ENCODE assay signal across 1 cellular context in the genomic region with DNA sequence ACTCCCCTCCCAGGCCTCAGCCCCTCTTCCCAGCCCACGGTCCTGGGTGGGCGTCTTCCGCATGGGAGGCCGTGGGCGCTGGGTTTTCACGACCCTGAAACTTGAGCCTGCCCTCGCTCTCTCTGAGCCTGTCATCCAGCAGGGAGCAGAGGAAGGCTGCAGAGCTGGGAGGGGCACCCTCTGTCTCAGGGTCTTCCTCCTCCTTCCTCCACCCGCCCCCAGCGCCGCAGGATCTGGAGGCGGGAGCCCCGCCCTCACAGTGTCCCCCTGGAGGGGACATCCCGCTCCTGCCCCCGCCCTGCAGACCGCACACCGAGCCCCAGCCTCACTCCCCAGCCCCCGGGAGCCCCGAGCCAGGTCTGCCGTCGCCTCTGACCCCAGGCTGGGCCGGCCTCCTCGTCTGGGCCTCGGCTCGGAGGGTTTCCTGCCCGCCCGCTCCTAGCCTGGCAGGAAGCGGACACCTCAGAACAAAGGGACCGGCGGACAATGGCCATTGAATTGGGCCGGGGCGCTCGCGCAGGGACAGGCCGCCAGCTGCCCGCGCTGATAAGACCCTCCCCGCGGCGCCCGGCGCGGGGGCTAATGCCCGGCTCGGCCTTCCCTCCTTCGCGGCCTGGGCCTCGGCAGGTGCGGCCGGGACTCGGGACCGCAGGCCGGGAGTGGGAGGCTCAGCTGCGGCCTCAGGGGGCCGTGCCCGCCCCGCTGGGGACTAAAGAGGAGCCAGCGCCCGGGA.
TF ChIP-seq lines count a peak whose summit lies in the region.

No MANE protein-coding gene starts in this region.

TF ChIP-seq in GM23338, 12 proteins besides CTCF, POLR2A, EP300 and RAD21 (continued from another document):
- TF ChIP-seq, protein P1, sequence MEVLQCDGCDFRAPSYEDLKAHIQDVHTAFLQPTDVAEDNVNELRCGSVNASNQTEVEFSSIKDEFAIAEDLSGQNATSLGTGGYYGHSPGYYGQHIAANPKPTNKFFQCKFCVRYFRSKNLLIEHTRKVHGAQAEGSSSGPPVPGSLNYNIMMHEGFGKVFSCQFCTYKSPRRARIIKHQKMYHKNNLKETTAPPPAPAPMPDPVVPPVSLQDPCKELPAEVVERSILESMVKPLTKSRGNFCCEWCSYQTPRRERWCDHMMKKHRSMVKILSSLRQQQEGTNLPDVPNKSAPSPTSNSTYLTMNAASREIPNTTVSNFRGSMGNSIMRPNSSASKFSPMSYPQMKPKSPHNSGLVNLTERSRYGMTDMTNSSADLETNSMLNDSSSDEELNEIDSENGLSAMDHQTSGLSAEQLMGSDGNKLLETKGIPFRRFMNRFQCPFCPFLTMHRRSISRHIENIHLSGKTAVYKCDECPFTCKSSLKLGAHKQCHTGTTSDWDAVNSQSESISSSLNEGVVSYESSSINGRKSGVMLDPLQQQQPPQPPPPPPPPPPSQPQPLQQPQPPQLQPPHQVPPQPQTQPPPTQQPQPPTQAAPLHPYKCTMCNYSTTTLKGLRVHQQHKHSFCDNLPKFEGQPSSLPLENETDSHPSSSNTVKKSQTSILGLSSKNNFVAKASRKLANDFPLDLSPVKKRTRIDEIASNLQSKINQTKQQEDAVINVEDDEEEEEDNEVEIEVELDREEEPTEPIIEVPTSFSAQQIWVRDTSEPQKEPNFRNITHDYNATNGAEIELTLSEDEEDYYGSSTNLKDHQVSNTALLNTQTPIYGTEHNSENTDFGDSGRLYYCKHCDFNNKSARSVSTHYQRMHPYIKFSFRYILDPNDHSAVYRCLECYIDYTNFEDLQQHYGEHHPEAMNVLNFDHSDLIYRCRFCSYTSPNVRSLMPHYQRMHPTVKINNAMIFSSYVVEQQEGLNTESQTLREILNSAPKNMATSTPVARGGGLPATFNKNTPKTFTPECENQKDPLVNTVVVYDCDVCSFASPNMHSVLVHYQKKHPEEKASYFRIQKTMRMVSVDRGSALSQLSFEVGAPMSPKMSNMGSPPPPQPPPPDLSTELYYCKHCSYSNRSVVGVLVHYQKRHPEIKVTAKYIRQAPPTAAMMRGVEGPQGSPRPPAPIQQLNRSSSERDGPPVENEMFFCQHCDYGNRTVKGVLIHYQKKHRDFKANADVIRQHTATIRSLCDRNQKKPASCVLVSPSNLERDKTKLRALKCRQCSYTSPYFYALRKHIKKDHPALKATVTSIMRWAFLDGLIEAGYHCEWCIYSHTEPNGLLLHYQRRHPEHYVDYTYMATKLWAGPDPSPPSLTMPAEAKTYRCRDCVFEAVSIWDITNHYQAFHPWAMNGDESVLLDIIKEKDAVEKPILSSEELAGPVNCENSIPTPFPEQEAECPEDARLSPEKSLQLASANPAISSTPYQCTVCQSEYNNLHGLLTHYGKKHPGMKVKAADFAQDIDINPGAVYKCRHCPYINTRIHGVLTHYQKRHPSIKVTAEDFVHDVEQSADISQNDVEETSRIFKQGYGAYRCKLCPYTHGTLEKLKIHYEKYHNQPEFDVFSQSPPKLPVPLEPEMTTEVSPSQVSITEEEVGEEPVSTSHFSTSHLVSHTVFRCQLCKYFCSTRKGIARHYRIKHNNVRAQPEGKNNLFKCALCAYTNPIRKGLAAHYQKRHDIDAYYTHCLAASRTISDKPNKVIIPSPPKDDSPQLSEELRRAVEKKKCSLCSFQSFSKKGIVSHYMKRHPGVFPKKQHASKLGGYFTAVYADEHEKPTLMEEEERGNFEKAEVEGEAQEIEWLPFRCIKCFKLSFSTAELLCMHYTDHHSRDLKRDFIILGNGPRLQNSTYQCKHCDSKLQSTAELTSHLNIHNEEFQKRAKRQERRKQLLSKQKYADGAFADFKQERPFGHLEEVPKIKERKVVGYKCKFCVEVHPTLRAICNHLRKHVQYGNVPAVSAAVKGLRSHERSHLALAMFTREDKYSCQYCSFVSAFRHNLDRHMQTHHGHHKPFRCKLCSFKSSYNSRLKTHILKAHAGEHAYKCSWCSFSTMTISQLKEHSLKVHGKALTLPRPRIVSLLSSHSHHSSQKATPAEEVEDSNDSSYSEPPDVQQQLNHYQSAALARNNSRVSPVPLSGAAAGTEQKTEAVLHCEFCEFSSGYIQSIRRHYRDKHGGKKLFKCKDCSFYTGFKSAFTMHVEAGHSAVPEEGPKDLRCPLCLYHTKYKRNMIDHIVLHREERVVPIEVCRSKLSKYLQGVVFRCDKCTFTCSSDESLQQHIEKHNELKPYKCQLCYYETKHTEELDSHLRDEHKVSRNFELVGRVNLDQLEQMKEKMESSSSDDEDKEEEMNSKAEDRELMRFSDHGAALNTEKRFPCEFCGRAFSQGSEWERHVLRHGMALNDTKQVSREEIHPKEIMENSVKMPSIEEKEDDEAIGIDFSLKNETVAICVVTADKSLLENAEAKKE (CRISPR knock-in tag; IDR thresholded peaks at IDR 0.05): no peak
- TF ChIP-seq EZH2 (IDR thresholded peaks at IDR 0.05; ENCODE audit: low read depth, unreplicated experiment) (no peak), CREB1 (CRISPR knock-in tag; IDR thresholded peaks at IDR 0.05; ENCODE audit: low read depth) (no peak), ZNF331 (CRISPR knock-in tag; IDR thresholded peaks at IDR 0.05; ENCODE audit: low read depth) (no peak), ZNF114 (CRISPR knock-in tag; IDR thresholded peaks at IDR 0.05) (no peak)
